In the genomic region with DNA sequence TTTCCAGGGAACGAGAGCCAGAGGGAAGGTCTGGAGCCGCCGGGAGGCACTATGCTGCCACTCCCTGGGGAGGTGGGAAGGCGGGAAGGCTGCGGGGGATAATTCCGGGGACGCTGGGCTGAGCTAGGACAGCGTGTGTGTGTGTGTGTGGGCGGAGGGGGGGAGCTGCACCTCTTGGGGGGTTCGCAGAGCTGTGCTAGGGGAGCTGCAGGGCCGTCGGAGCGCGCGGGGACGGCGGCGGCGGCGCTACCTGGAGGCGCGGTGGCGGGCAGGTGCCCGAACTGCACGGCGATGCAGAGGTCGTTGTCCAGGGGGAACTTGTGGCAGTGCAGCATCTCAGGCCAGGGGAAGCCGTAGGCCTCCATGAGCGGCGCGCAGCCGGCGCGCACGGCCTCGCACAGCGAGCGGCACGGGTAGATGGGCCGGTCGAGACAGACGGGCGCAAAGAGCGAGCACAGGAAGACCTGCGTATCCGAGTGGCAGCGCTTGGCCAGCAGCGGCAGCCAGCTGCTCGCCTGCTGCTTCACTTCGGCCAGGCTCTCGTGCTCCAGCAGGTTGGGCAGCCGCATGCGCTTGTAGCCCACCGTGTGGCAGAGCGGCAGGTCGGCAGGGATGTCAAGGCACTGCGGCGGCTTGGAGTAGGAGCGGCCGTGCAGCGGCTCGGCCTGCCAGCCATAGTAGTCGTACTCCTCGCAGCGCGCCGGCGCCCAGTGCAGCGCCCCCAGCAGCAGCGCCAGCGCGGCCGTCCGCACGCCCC, we compare ENCODE assay signal across 9 cellular contexts. TPM values are rescaled to one million over a fixed set of nuclear protein-coding genes. Genes with fewer than 3 reads are reported as not detected.
DNase-seq lines count a peak whose midpoint lies in the region; ATAC-seq lines count a peak whose summit lies in the region.
"Had no signal": no experiment of that assay in that cellular context is flagged by ENCODE, and none has a peak within 500 bp of the region (broad histone marks: within the 10 kb centered on the region; RNA-seq: fewer than 3 reads in every experiment).

No MANE protein-coding gene starts in this region.

- H3K9me3 Mint-ChIP-seq in CD4-positive, alpha-beta memory T cell: no peaks in the 10 kb centered on the region
- no peaks in the 10 kb centered on the region for H3K9me3 Mint-ChIP-seq in central memory CD8-positive, alpha-beta T cell

- peaks cover 2 to 20% (median 12%) of the 10 kb centered on the region in 4 donors for H3K4me1 Mint-ChIP-seq in CD4-positive, alpha-beta memory T cell
- peaks cover 19% of the 10 kb centered on the region for H3K4me1 Mint-ChIP-seq in central memory CD8-positive, alpha-beta T cell

- CTCF ChIA-PET in CD4-positive, alpha-beta memory T cell (lab: Charles Lee; ENCODE audit: partially characterized antibody): no interaction called here

- intact Hi-C loops in CD4-positive, alpha-beta memory T cell (cut with micrococcal nuclease): no loop called here

- H3K4me3 ChIP-seq in CD4-positive, alpha-beta memory T cell (ENCODE audit: low read length in 2 of 2): no peak overlapping the region
- H3K4me3 ChIP-seq in HUES48 (ENCODE audit: low read depth, low read length): peak overlapping the region; percentile 74

- POLR2A ChIA-PET in CD4-positive, alpha-beta memory T cell (lab: Charles Lee; ENCODE audit: partially characterized antibody): no interaction called here

- peaks cover 6% of the 10 kb centered on the region for H3K4me1 ChIP-seq in CD4-positive, alpha-beta memory T cell (ENCODE audit: insufficient read depth, low read length)
- H3K4me1 ChIP-seq in HUES48 (ENCODE audit: control insufficient read depth, insufficient read depth, low read length): peaks cover 13% of the 10 kb centered on the region; the same call in 1 of the 2 replicates

- peak overlapping the region in 7 of 8 donors; percentile 35 to 76 (median 57) for H3K4me3 Mint-ChIP-seq in CD4-positive, alpha-beta memory T cell
- H3K4me3 Mint-ChIP-seq in central memory CD8-positive, alpha-beta T cell: peak overlapping the region; percentile 59

- no peak for ATAC-seq in central memory CD8-positive, alpha-beta T cell (replicated peaks; ENCODE audit: extremely low read depth, poor library complexity, severe bottlenecking)
- ATAC-seq in GM18519 (IDR thresholded peaks at IDR 0.05; ENCODE audit: low FRiP score, unreplicated experiment): no peak

- H3K9me3 ChIP-seq in CD4-positive, alpha-beta memory T cell (ENCODE audit: control insufficient read depth in 1 of 2, low read length in 2 of 2): no peaks in the 10 kb centered on the region
- no peaks in the 10 kb centered on the region for H3K9me3 ChIP-seq in HUES48 (ENCODE audit: control insufficient read depth, insufficient read depth, low read length)

- no peak overlapping the region for H3K27ac Mint-ChIP-seq in CD4-positive, alpha-beta memory T cell
- H3K27ac Mint-ChIP-seq in central memory CD8-positive, alpha-beta T cell (ENCODE audit: low read depth): no peak overlapping the region

- H3K27me3 ChIP-seq in CD4-positive, alpha-beta memory T cell (ENCODE audit: insufficient read depth, low read length): peaks cover 9% of the 10 kb centered on the region
- peaks cover 51% of the 10 kb centered on the region for H3K27me3 ChIP-seq in HUES48 (ENCODE audit: control insufficient read depth, insufficient read depth, low read length)

- H3K27me3 Mint-ChIP-seq in CD4-positive, alpha-beta memory T cell: peaks cover 26 to 32% of the 10 kb centered on the region in 2 donors
- H3K27me3 Mint-ChIP-seq in central memory CD8-positive, alpha-beta T cell: peaks cover 56% of the 10 kb centered on the region

- no peak for DNase-seq in CD4-positive, alpha-beta memory T cell
- DNase-seq in central memory CD8-positive, alpha-beta T cell (ENCODE audit: low spot score in 2 of 2): no peak
- DNase-seq in lung microvascular endothelial cell (ENCODE audit: low read depth in 2 of 2) (peak; percentile 31 to 51), T-helper 1 cell (no peak)
- no peak for DNase-seq in activated CD4-positive, CD25-positive, alpha-beta regulatory T cell treated with anti-CD3 and anti-CD28 coated beads, Interleukin-2, amount 50 U/mL, for 72 hours
- no peak for DNase-seq in activated effector memory CD4-positive, alpha-beta T cell treated with anti-CD3 and anti-CD28 coated beads, Interleukin-2, amount 50 U/mL, for 16 hours

- peak overlapping the region; percentile 51; the same call in 1 of the 2 replicates for H3K9ac ChIP-seq in HUES48 (ENCODE audit: low read depth, low read length)

- H3K27ac ChIP-seq in CD4-positive, alpha-beta memory T cell (ENCODE audit: low read depth, low read length): no peak overlapping the region
- no peak overlapping the region for H3K27ac ChIP-seq in HUES48 (ENCODE audit: low read depth, low read length)

- no peaks in the 10 kb centered on the region for H3K36me3 ChIP-seq in CD4-positive, alpha-beta memory T cell (ENCODE audit: insufficient read depth, low read length)
- peaks cover 2% of the 10 kb centered on the region; the same call in 1 of the 2 replicates for H3K36me3 ChIP-seq in HUES48 (ENCODE audit: control insufficient read depth, insufficient read depth, low read length)

- peaks cover 1 to 2% of the 10 kb centered on the region in 2 donors for H3K36me3 Mint-ChIP-seq in CD4-positive, alpha-beta memory T cell
- peaks cover 6% of the 10 kb centered on the region for H3K36me3 Mint-ChIP-seq in central memory CD8-positive, alpha-beta T cell (ENCODE audit: insufficient read depth)

RNA-seq across cellular contexts. Expression of a gene that starts 0.6 kb away (rescaled TPM):
- total RNA-seq in CD4-positive, alpha-beta memory T cell: not detected
- polyA plus RNA-seq in CD4-positive, alpha-beta memory T cell: not detected
- total RNA-seq in lung microvascular endothelial cell: not detected in 2 replicates
- total RNA-seq: HT1080 had no signal

RNA-seq across cellular contexts. Expression of a gene that starts 34.3 kb away (rescaled TPM):
- 10 to 100 TPM; 59.5 to 64.5 TPM for total RNA-seq in CD4-positive, alpha-beta memory T cell
- 10 to 100 TPM; 26.8 to 28.8 TPM for polyA plus RNA-seq in CD4-positive, alpha-beta memory T cell
- 11.3 and 18.8 TPM in 2 replicates for total RNA-seq in lung microvascular endothelial cell

RNA-seq across cellular contexts. Expression of a gene that starts 57.7 kb away (rescaled TPM):
- total RNA-seq in CD4-positive, alpha-beta memory T cell: 1 to 10 TPM; 1.3 to 2.1 TPM
- under 1 TPM; 0.22 to 0.88 TPM for polyA plus RNA-seq in CD4-positive, alpha-beta memory T cell
- total RNA-seq in lung microvascular endothelial cell: 10.7 and 11.5 TPM in 2 replicates

Comparison
In these comparisons a context has a peak if more than half of its experiments do, and no peak if none do; other contexts are left out.
1. DNase-seq: peak in lung microvascular endothelial cell (2 of 2); none in CD4-positive, alpha-beta memory T cell (0 of 5), central memory CD8-positive, alpha-beta T cell (0 of 2), activated CD4-positive, CD25-positive, alpha-beta regulatory T cell treated with anti-CD3 and anti-CD28 coated beads, Interleukin-2, amount 50 U/mL, for 72 hours (single experiment), T-helper 1 cell (0 of 5) and activated effector memory CD4-positive, alpha-beta T cell treated with anti-CD3 and anti-CD28 coated beads, Interleukin-2, amount 50 U/mL, for 16 hours (single experiment).